35 cellular contexts compared by ENCODE assay signal in the genomic region with DNA sequence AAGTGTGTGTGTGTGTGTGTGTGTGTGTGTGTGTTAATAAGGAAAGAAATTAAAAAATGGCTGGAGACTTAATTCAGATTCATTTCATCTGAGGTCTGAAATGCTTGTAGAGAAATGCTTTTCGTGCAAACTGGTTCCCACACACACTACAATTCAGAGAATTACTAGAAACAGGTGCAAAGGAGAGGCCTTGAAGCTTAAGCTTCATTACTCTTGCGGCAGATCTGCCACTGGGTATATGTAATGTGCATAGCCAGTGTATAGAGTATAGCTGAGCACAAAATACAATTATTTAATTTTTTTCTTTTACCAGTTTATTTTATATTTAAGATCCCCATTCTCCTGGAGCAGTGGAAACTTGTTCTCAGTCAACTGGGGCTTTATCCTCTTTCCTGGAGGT.
"Had no signal": no experiment of that assay in that cellular context is flagged by ENCODE, and none has a peak within 500 bp of the region (broad histone marks: within the 10 kb centered on the region; RNA-seq: fewer than 3 reads in every experiment).

No MANE protein-coding gene starts in this region.

- H3K27me3 ChIP-seq: MG63 had no signal

- H3K4me3 ChIP-seq: MG63 had no signal

- DNase-seq: Karpas-422, Kasumi-1, MG63, MM.1S, MV-4-11, NCI-H1048, NCI-H1092, NCI-H1092 treated with DMSO at 0.1 percent for 48 hours, NCI-H1105, NCI-H1105 treated with DMSO at 0.1 percent for 48 hours, NCI-H1417, NCI-H1417 treated with DMSO at 0.1 percent for 48 hours, NCI-H1436, NCI-H1436 treated with DMSO at 0.1 percent for 48 hours, NCI-H146, NCI-H1694, NCI-H1694 treated with DMSO at 0.1 percent for 48 hours, NCI-H187, NCI-H187 treated with DMSO at 0.1 percent for 48 hours, NCI-H1930, NCI-H2029, NCI-H2029 treated with DMSO at 0.1 percent for 48 hours, NCI-H2081, NCI-H2081 treated with DMSO at 0.1 percent for 48 hours, NCI-H2107, NCI-H2171, NCI-H2171 treated with DMSO at 0.1 percent for 48 hours, NCI-H2227 treated with DMSO at 0.1 percent for 48 hours, NCI-H226, NCI-H345, NCI-H446, NCI-H446 treated with DMSO at 0.1 percent for 48 hours, NCI-H510A, NCI-H510A treated with DMSO at 0.1 percent for 48 hours, NCI-H524 had no signal

- H3K36me3 ChIP-seq: MG63 had no signal

- H3K9me3 ChIP-seq: MG63 had no signal
